9 cellular contexts compared by ENCODE assay signal in genomic region chr4:42654606-42655005, GRCh38. TPM values are rescaled to one million over a fixed set of nuclear protein-coding genes. Genes with fewer than 3 reads are reported as not detected.
A peak's percentile ranks its signal among the peaks of the same experiment; 100 is the strongest.
DNase-seq lines count a peak whose midpoint lies in the region; ATAC-seq and TF ChIP-seq lines count a peak whose summit lies in the region.
"Had no signal": no experiment of that assay in that cellular context is flagged by ENCODE, and none has a peak within 500 bp of the region (broad histone marks: within the 10 kb centered on the region; RNA-seq: fewer than 3 reads in every experiment).

No MANE protein-coding gene starts in this region.

- H2AFZ ChIP-seq in DND-41 (ENCODE audit: low read depth, low read length) = no peak overlapping the region
- no peak overlapping the region for H2AFZ ChIP-seq in MM.1S (ENCODE audit: low read length)

- H3K4me2 ChIP-seq in DND-41 (ENCODE audit: insufficient read depth, low read length) = peak overlapping the region; percentile 84
- H3K4me2 ChIP-seq in MM.1S (ENCODE audit: low read depth, low read length) = peak overlapping the region; percentile 95

- H3K9me3 Mint-ChIP-seq in naive thymus-derived CD8-positive, alpha-beta T cell = peaks cover 5 to 20% (median 9%) of the 10 kb centered on the region in 9 donors

- H3K4me3 ChIP-seq in DND-41 (ENCODE audit: low read depth in 1 of 2, low read length in 2 of 2) (no peak overlapping the region), MM.1S (ENCODE audit: low read length) (peak overlapping the region; percentile 86), brain microvascular endothelial cell (ENCODE audit: low read depth, low read length) (no peak overlapping the region), testis (no peak overlapping the region)
- H3K4me3 ChIP-seq: skin epidermis had no signal

- H3K27me3 Mint-ChIP-seq in naive thymus-derived CD8-positive, alpha-beta T cell = no peaks in the 10 kb centered on the region

- H3K79me2 ChIP-seq in DND-41 (ENCODE audit: insufficient read depth, low read length) = 0 out of 2 replicates have a peak, but pooled peaks cover 3% of the 10 kb centered on the region
- H3K79me2 ChIP-seq in MM.1S (ENCODE audit: low read length) = peaks cover 70% of the 10 kb centered on the region

- H3K36me3 Mint-ChIP-seq in naive thymus-derived CD8-positive, alpha-beta T cell = peaks cover 20 to 26% (median 25%) of the 10 kb centered on the region in 3 donors

- no peaks in the 10 kb centered on the region for H3K36me3 ChIP-seq in DND-41 (ENCODE audit: insufficient read depth, low read length)
- no peaks in the 10 kb centered on the region for H3K36me3 ChIP-seq in MM.1S (replicated peaks; ENCODE audit: insufficient read depth, low read length)
- H3K36me3 ChIP-seq in brain microvascular endothelial cell (replicated peaks) = no peaks in the 10 kb centered on the region
- no peaks in the 10 kb centered on the region for H3K36me3 ChIP-seq in testis (ENCODE audit: low read depth, missing control alignments)

- peaks cover 41 to 73% (median 69%) of the 10 kb centered on the region in 4 donors for H3K4me1 Mint-ChIP-seq in naive thymus-derived CD8-positive, alpha-beta T cell

- TF ChIP-seq CTCF in DND-41 (IDR thresholded peaks at IDR 0.05; ENCODE audit: borderline replicate concordance, extremely low read depth, low read length, poor library complexity, severe bottlenecking) (no peak), GM20000 (IDR thresholded peaks at IDR 0.05; ENCODE audit: extremely low read depth, missing control alignments) (no peak), MM.1S (IDR thresholded peaks at IDR 0.05; ENCODE audit: low read length) (no peak), brain microvascular endothelial cell (IDR thresholded peaks at IDR 0.05; ENCODE audit: low read depth, low read length, missing control alignments) (peak; percentile 8), testis (IDR thresholded peaks at IDR 0.05) (no peak)

- intact Hi-C loops in testis (cut with DNase I; ENCODE audit: low total_unique reads) = no loop called here

- H3K27ac Mint-ChIP-seq in naive thymus-derived CD8-positive, alpha-beta T cell = peak overlapping the region; percentile 78 to 99 (median 94)

- ATAC-seq in DND-41 (ENCODE audit: insufficient read depth, low read depth) (no peak), HG02623 (IDR thresholded peaks at IDR 0.05; ENCODE audit: unreplicated experiment) (no peak), HG03139 (IDR thresholded peaks at IDR 0.05; ENCODE audit: unreplicated experiment) (no peak)
- no peak for ATAC-seq in naive thymus-derived CD8-positive, alpha-beta T cell

- in situ Hi-C loops in brain microvascular endothelial cell (cut with HindIII; ENCODE audit: low pct_ligation_motif_present, low sequenced_read_pairs) = no loop called here

- WGBS in testis, 2 donors = 71 to 80% methylated on average over 1 of the region's 1 CpG

- H3K27ac ChIP-seq in DND-41 (ENCODE audit: low read length) (no peak overlapping the region), MM.1S (ENCODE audit: low read length) (no peak overlapping the region), brain microvascular endothelial cell (no peak overlapping the region), testis (no peak overlapping the region)

- POLR2A ChIA-PET in naive thymus-derived CD8-positive, alpha-beta T cell (lab: Charles Lee) = interaction anchor here (1.1 to 5.9 kb wide), 4 partner anchors 10 to 67 kb away, joined by 3 to 120 read pairs (median 56); no protein-coding TSS in a partner anchor

- no peak for TF ChIP-seq POLR2A in testis (IDR thresholded peaks at IDR 0.05)

- H3K9ac ChIP-seq in DND-41 (ENCODE audit: low read depth, low read length) = no peak overlapping the region
- no peak overlapping the region for H3K9ac ChIP-seq in MM.1S (ENCODE audit: low read length)

- no peaks in the 10 kb centered on the region for H3K27me3 ChIP-seq in DND-41 (ENCODE audit: insufficient read depth, low read length, poor library complexity)
- no peaks in the 10 kb centered on the region for H3K27me3 ChIP-seq in MM.1S (replicated peaks; ENCODE audit: insufficient read depth, low read length)
- H3K27me3 ChIP-seq in brain microvascular endothelial cell (replicated peaks) = no peaks in the 10 kb centered on the region
- no peaks in the 10 kb centered on the region for H3K27me3 ChIP-seq in testis

- H3K4me1 ChIP-seq in DND-41 (ENCODE audit: insufficient read depth, low read length) (peaks cover 32% of the 10 kb centered on the region), MM.1S (ENCODE audit: low read length) (peaks cover 24% of the 10 kb centered on the region), testis (peaks cover 2% of the 10 kb centered on the region)

- H3K9me2 ChIP-seq in MM.1S (replicated peaks; ENCODE audit: insufficient read depth, low read length) = no peaks in the 10 kb centered on the region

- H3F3A ChIP-seq in MM.1S (ENCODE audit: insufficient read depth, low read length) = peaks cover 21% of the 10 kb centered on the region

- DNase-seq in DND-41 (no peak), GM20000 (ENCODE audit: low spot score) (peak; percentile 35), MM.1S (no peak), brain microvascular endothelial cell (peak; percentile 56), testis (no peak)
- no peak for DNase-seq in naive thymus-derived CD8-positive, alpha-beta T cell

- H3K4me3 Mint-ChIP-seq in naive thymus-derived CD8-positive, alpha-beta T cell = peak overlapping the region; percentile 89 to 98 (median 96)

- no peaks in the 10 kb centered on the region for H3K9me3 ChIP-seq in DND-41 (ENCODE audit: insufficient read depth, low read length, severe bottlenecking)
- H3K9me3 ChIP-seq in MM.1S (replicated peaks; ENCODE audit: insufficient read depth, low read length) = no peaks in the 10 kb centered on the region
- H3K9me3 ChIP-seq in testis = no peaks in the 10 kb centered on the region

- H4K20me1 ChIP-seq in DND-41 (ENCODE audit: insufficient read depth, low read length) = no peaks in the 10 kb centered on the region
- H4K20me1 ChIP-seq in MM.1S (ENCODE audit: insufficient read depth, low read length) = no peaks in the 10 kb centered on the region

RNA-seq across cellular contexts. Expression of gene ATP8A1, which starts 2.3 kb away (rescaled TPM):
- total RNA-seq in naive thymus-derived CD8-positive, alpha-beta T cell = 100 to 1,000 TPM; 106 to 117 TPM
- polyA plus RNA-seq in naive thymus-derived CD8-positive, alpha-beta T cell = 10 to 100 TPM; 17.5 to 31.1 (median 20.5) TPM
- 10 to 100 TPM; 18.8 to 32.5 TPM for total RNA-seq in testis
- 5.5 TPM for polyA plus RNA-seq in testis (ENCODE audit: insufficient read depth, low read depth, low replicate concordance)

Comparison
In these comparisons a context has a peak if more than half of its experiments do, and no peak if none do; other contexts are left out.
1. DNase-seq: peak in GM20000 (single experiment) and brain microvascular endothelial cell (single experiment); none in DND-41 (single experiment), MM.1S (single experiment), naive thymus-derived CD8-positive, alpha-beta T cell (0 of 10) and testis (single experiment).